Comparison of ENCODE assay signal across 8 cellular contexts in genomic region chr2:108855194-108855593, GRCh38.
DNase-seq lines count a peak whose midpoint lies in the region; ATAC-seq, FAIRE-seq and TF ChIP-seq lines count a peak whose summit lies in the region.
"Had no signal": no experiment of that assay in that cellular context is flagged by ENCODE, and none has a peak within 500 bp of the region (broad histone marks: within the 10 kb centered on the region; RNA-seq: fewer than 3 reads in every experiment).

No MANE protein-coding gene starts in this region.

- no peak overlapping the region for H3K4me3 ChIP-seq in bronchial epithelial cell (ENCODE audit: low read depth, low read length)
- H3K4me3 ChIP-seq in neural progenitor cell: no peak overlapping the region

- no peaks in the 10 kb centered on the region for H4K20me1 ChIP-seq in neural progenitor cell (ENCODE audit: low read depth)

- no peak overlapping the region for H3K4me3 Mint-ChIP-seq in neural progenitor cell

- H3K4me2 ChIP-seq in neural progenitor cell: no peak overlapping the region

- no peak for ATAC-seq in GM21619 (IDR thresholded peaks at IDR 0.05; ENCODE audit: unreplicated experiment)
- ATAC-seq in GM21576 (IDR thresholded peaks at IDR 0.05; ENCODE audit: unreplicated experiment): no peak

- H3K27me3 ChIP-seq in bronchial epithelial cell (ENCODE audit: control insufficient read depth, insufficient read depth, low read length) (no peaks in the 10 kb centered on the region), neural progenitor cell (no peaks in the 10 kb centered on the region)

- H3K4me1 ChIP-seq in neural progenitor cell: no peaks in the 10 kb centered on the region

- TF ChIP-seq CTCF in GM12872 (IDR thresholded peaks at IDR 0.05; ENCODE audit: insufficient read depth, low read depth, low read length) (0 out of 3 replicates have a peak, but pooled peaks have one; percentile 17), bronchial epithelial cell (IDR thresholded peaks at IDR 0.05; ENCODE audit: insufficient read depth, low read length, severe bottlenecking) (peak; percentile 6), neural progenitor cell (IDR thresholded peaks at IDR 0.05) (peak; percentile 31)

- no peaks in the 10 kb centered on the region for H3K4me1 Mint-ChIP-seq in neural progenitor cell

- peaks cover 51% of the 10 kb centered on the region for H3K36me3 Mint-ChIP-seq in neural progenitor cell

- H3K9ac ChIP-seq in neural progenitor cell: no peak overlapping the region

- H3K27ac ChIP-seq in neural progenitor cell: no peak overlapping the region

- no peaks in the 10 kb centered on the region for H3K27me3 Mint-ChIP-seq in neural progenitor cell (ENCODE audit: insufficient read depth, low read depth)

- H3K9me3 ChIP-seq in neural progenitor cell (ENCODE audit: low read depth): no peaks in the 10 kb centered on the region

- no peak overlapping the region for H3K27ac Mint-ChIP-seq in neural progenitor cell

- no peak for FAIRE-seq in bronchial epithelial cell (lab: Jason Lieb, UNC)

- H3K36me3 ChIP-seq in bronchial epithelial cell (ENCODE audit: control insufficient read depth, insufficient read depth, low read length) (no peaks in the 10 kb centered on the region), neural progenitor cell (peaks cover 15% of the 10 kb centered on the region)

- peaks cover 7% of the 10 kb centered on the region for H3F3A ChIP-seq in neural progenitor cell (ENCODE audit: low read depth)

- no peak overlapping the region for H2AFZ ChIP-seq in neural progenitor cell (replicated peaks)

- peak; percentile 6 for DNase-seq in NCI-H1105 (lab: John Stamatoyannopoulos, UW)
- DNase-seq in bronchial epithelial cell (ENCODE audit: low read depth): peak; percentile 70
- DNase-seq in neural progenitor cell (ENCODE audit: low spot score): no peak
- DNase-seq in stimulated activated CD8-positive, alpha-beta memory T cell treated with anti-CD3 and anti-CD28 coated beads, Interleukin-4, amount 100 ng/mL, for 48 hours: no peak
- DNase-seq: activated CD4-positive, alpha-beta T cell treated with anti-CD3 and anti-CD28 coated beads, Interleukin-2, amount 50 U/mL, for 4 hours had no signal

- no peaks in the 10 kb centered on the region for H3K79me2 ChIP-seq in neural progenitor cell (ENCODE audit: low read depth)

- H3K9me3 Mint-ChIP-seq in neural progenitor cell: peaks cover 17% of the 10 kb centered on the region

Comparison
In these comparisons a context has a peak if more than half of its experiments do, and no peak if none do; other contexts are left out.
1. DNase-seq: peak in NCI-H1105 (single experiment) and bronchial epithelial cell (single experiment); none in neural progenitor cell (single experiment) and stimulated activated CD8-positive, alpha-beta memory T cell treated with anti-CD3 and anti-CD28 coated beads, Interleukin-4, amount 100 ng/mL, for 48 hours (single experiment).
2. Peak in every context shown above with its lines, with median percentiles within 50 percentile points of each other: CTCF ChIP-seq.